8 cellular contexts compared by ENCODE assay signal in genomic region chr22:21624120-21624879, GRCh38. TPM values are rescaled to one million over a fixed set of nuclear protein-coding genes. Genes with fewer than 3 reads are reported as not detected.
DNase-seq lines count a peak whose midpoint lies in the region; ATAC-seq, FAIRE-seq and TF ChIP-seq lines count a peak whose summit lies in the region.

No MANE protein-coding gene starts in this region.

- no peak for FAIRE-seq in H54 (lab: Jason Lieb, UNC)

- peaks cover 0 to 7% of the 10 kb centered on the region in 2 donors for H3K36me3 Mint-ChIP-seq in naive B cell

- H3K4me1 Mint-ChIP-seq in naive B cell = peaks cover 32 to 62% (median 59%) of the 10 kb centered on the region in 3 donors

- no peak for TF ChIP-seq POLR2A in H54 (IDR thresholded peaks at IDR 0.05; ENCODE audit: low read depth, low read length)

- H3K27me3 Mint-ChIP-seq in naive B cell = no peaks in the 10 kb centered on the region

- H3K9me3 Mint-ChIP-seq in naive B cell = no peaks in the 10 kb centered on the region

- ATAC-seq in naive B cell (ENCODE audit: low read depth in 2 of 2) = no peak

- DNase-seq in SKM-1 treated with dmso at 0.1 percent for 144 hours (lab: John Stamatoyannopoulos, UW; ENCODE audit: unreplicated experiment) (peak; percentile 33), SKM-1 (lab: John Stamatoyannopoulos, UW; ENCODE audit: unreplicated experiment) (no peak), T follicular helper cell (ENCODE audit: low read depth) (peak; percentile 14), cerebellum (ENCODE audit: low spot score) (peak; percentile 17), naive B cell (no peak), epidermal melanocyte (ENCODE audit: insufficient read length, low spot score) (no peak), H54 (ENCODE audit: insufficient read length, low spot score) (no peak)
- DNase-seq in central memory CD4-positive, alpha-beta T cell = no peak

- peak overlapping the region in 4 of 6 donors; percentile 36 to 85 (median 80) for H3K27ac Mint-ChIP-seq in naive B cell

- peak overlapping the region in 2 of 8 donors; percentile 61 to 76 for H3K4me3 Mint-ChIP-seq in naive B cell

RNA-seq across cellular contexts. Expression of gene YDJC, which starts 5.5 kb away (rescaled TPM):
- 4.2 TPM for total RNA-seq in cerebellum
- polyA plus RNA-seq in naive B cell (ENCODE audit: low read depth in 6 of 6) = 10 to 100 TPM; 54.7 to 97.9 (median 65.1) TPM

RNA-seq across cellular contexts. Expression of gene CCDC116, which starts 8.3 kb away (rescaled TPM):
- 0.45 TPM for total RNA-seq in cerebellum
- polyA plus RNA-seq in naive B cell (ENCODE audit: low read depth in 6 of 6) = not detected

RNA-seq across cellular contexts. Expression of gene SDF2L1, which starts 17.8 kb away (rescaled TPM):
- 5.0 TPM for total RNA-seq in cerebellum
- polyA plus RNA-seq in naive B cell (ENCODE audit: low read depth in 6 of 6) = 10 to 100 TPM; 36.9 to 69.4 (median 39.1) TPM

RNA-seq across cellular contexts. Expression of gene PPIL2, which starts 41.5 kb away (rescaled TPM):
- total RNA-seq in cerebellum = 32.3 TPM
- 10 to 100 TPM; 19.7 to 35.4 (median 25.2) TPM for polyA plus RNA-seq in naive B cell (ENCODE audit: low read depth in 6 of 6)

RNA-seq across cellular contexts. Expression of gene UBE2L3, which starts 56.8 kb away (rescaled TPM):
- 29.5 TPM for total RNA-seq in cerebellum
- polyA plus RNA-seq in naive B cell (ENCODE audit: low read depth in 6 of 6) = 100 to 1,000 TPM in 2 of 6 donors, 10 to 100 TPM in 4; 84.4 to 106 (median 95.3) TPM

Comparison
In these comparisons a context has a peak if more than half of its experiments do, and no peak if none do; other contexts are left out.
1. DNase-seq: peak in SKM-1 treated with dmso at 0.1 percent for 144 hours (single experiment), T follicular helper cell (single experiment) and cerebellum (single experiment); none in SKM-1 (single experiment), naive B cell (single experiment), epidermal melanocyte (single experiment), central memory CD4-positive, alpha-beta T cell (single experiment) and H54 (single experiment).